Comparison of ENCODE assay signal across 3 cellular contexts in the genomic region with DNA sequence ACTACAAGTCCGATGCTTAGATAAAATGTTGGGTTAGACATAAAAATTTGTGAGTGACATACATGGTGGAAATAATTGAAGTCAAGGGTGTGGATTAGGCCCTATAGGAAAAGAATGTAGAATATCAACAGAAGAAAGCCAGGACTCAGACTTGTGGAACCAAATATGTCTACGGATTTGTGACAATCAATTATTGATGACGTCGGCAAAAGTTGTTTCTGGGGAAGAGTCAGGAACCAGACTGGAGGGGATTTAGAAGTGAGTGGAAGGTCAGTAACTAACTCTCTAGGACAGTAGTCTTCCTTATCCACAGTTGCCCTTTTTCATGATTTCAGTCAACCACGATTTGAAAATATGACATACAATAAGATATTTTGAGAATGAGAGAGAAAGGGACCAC.
TF ChIP-seq lines count a peak whose summit lies in the region.

No MANE protein-coding gene starts in this region.

TF ChIP-seq in A549, 52 proteins besides CTCF, POLR2A, EP300 and RAD21:
- TF ChIP-seq MAFK (IDR thresholded peaks at IDR 0.05; ENCODE audit: partially characterized antibody) (peak; percentile 96), CHD4 (IDR thresholded peaks at IDR 0.05; ENCODE audit: borderline replicate concordance) (no peak)
TF ChIP-seq in A549: peak in this region for 1.

TF ChIP-seq in IMR-90, 13 proteins besides CTCF, POLR2A, EP300 and RAD21:
- TF ChIP-seq NFE2L2 (IDR thresholded peaks at IDR 0.05; ENCODE audit: low read depth, low read length): no peak
- TF ChIP-seq SMC3 (IDR thresholded peaks at IDR 0.05; ENCODE audit: low read depth, low read length): no peak
- TF ChIP-seq, protein P1, sequence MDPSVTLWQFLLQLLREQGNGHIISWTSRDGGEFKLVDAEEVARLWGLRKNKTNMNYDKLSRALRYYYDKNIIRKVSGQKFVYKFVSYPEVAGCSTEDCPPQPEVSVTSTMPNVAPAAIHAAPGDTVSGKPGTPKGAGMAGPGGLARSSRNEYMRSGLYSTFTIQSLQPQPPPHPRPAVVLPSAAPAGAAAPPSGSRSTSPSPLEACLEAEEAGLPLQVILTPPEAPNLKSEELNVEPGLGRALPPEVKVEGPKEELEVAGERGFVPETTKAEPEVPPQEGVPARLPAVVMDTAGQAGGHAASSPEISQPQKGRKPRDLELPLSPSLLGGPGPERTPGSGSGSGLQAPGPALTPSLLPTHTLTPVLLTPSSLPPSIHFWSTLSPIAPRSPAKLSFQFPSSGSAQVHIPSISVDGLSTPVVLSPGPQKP (IDR thresholded peaks at IDR 0.05; ENCODE audit: borderline replicate concordance, low read depth, low read length): no peak
- TF ChIP-seq CHD1 (IDR thresholded peaks at IDR 0.05; ENCODE audit: low read depth, low read length): no peak
- TF ChIP-seq MAFK (IDR thresholded peaks at IDR 0.05; ENCODE audit: low read depth, low read length): peak; percentile 98

TF ChIP-seq in K562, 482 proteins besides CTCF, POLR2A, EP300 and RAD21:
- TF ChIP-seq MAFF (IDR thresholded peaks at IDR 0.05; ENCODE audit: low read length) (peak; percentile 92), C11orf30 (IDR thresholded peaks at IDR 0.05; ENCODE audit: low read depth) (peak; percentile 63; the same call in 1 of the 2 replicates), ZNF384 (IDR thresholded peaks at IDR 0.05; ENCODE audit: low read depth, low read length) (no peak), ZNF316 (IDR thresholded peaks at IDR 0.05) (peak; percentile 84), OTX1 (CRISPR knock-in tag; IDR thresholded peaks at IDR 0.05) (no peak), SMAD2 (IDR thresholded peaks at IDR 0.05; ENCODE audit: low read depth, low read length) (no peak), MAFG (tag; conservative IDR thresholded peaks at IDR 0.05) (peak; percentile 76), MAFK (IDR thresholded peaks at IDR 0.05; ENCODE audit: low read length) (peak; percentile 94)
